In the genomic region with DNA sequence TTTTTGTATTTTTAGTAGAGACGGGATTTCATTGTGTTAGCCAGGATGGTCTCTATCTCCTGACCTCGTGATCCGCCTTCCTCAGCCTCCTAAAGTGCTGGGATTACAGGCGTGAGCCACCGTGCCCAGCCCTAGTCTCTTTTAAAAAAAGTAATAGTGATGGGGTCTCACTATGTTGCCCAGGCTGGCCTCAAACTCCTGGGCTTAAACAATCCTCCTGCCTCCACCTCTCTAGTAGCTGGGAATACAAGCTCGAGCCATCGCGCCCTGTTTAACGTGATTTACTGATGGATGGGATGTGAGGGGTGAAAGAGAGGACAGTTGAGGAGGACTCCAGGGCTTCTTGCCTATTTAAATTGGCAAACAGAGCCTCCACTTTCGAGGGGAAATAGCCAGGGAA, we compare ENCODE assay signal across 5 cellular contexts. TPM values are rescaled to one million over a fixed set of nuclear protein-coding genes. Genes with fewer than 3 reads are reported as not detected.
"Had no signal": no experiment of that assay in that cellular context is flagged by ENCODE, and none has a peak within 500 bp of the region (broad histone marks: within the 10 kb centered on the region; RNA-seq: fewer than 3 reads in every experiment).

No MANE protein-coding gene starts in this region.

RNA-seq across cellular contexts. Expression of gene CYGB, which starts 29.0 kb away (rescaled TPM):
- total RNA-seq: HT-29 had no signal

RNA-seq across cellular contexts. Expression of gene PRCD, which starts 31.4 kb away (rescaled TPM):
- total RNA-seq: HT-29, IMR-90 had no signal

RNA-seq across cellular contexts. Expression of gene AANAT, which starts 41.1 kb away (rescaled TPM):
- total RNA-seq: HT-29, IMR-90, M059J, Right ventricle myocardium superior, SJSA1 had no signal
